28 cellular contexts compared by ENCODE assay signal in the genomic region with DNA sequence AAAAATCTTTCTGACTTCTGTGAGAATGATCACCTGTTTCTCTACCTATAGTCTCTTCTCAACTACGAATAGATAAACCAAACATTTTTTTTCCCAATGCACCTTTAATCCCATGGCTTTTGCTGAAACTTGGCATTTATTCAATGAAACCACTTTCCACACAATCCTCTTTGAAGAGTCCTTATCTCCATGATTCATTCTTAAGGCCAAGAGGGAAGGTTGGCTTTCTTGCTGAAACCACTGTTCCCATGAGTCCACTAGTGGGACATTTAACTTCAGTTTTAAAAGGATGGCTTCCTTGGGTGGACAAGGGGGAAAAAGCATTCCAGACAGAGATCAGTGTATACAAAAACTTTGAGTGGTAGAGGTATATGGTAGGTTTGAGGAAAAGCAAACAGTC.
"Had no signal": no experiment of that assay in that cellular context is flagged by ENCODE, and none has a peak within 500 bp of the region (broad histone marks: within the 10 kb centered on the region; RNA-seq: fewer than 3 reads in every experiment).

No MANE protein-coding gene starts in this region.

- H3K9me3 ChIP-seq: esophagus muscularis mucosa, heart right ventricle, neutrophil, pancreas, right lobe of liver, thoracic aorta, tibial nerve, upper lobe of left lung had no signal

- H3K27ac Mint-ChIP-seq: immature natural killer cell; memory B cell; natural killer cell; stimulated activated naive B cell treated with anti-CD40 and anti-IgM and Interleukin-4, amounts not matched to agents 10 μg/mL and 1 μg/mL and 100 μg/mL, for 72 hours; stimulated activated naive CD8-positive, alpha-beta T cell treated with anti-CD3 and anti-CD28 coated beads, Interleukin-15, Interleukin-2, amounts not matched to agents 100 ng/mL and 50 ng/mL, for 24 hours had no signal

- DNase-seq: dermis blood vessel endothelial cell; effector memory CD4-positive, alpha-beta T cell; foreskin melanocyte; glutamatergic neuron; heart right ventricle; hypothalamus; immature natural killer cell; natural killer cell; pancreas; retina; right lobe of liver; small intestine; stimulated activated CD4-positive, alpha-beta T cell treated with anti-CD3 and anti-CD28 coated beads, Interleukin-15, amount 100 ng/mL, for 24 hours; stimulated activated CD4-positive, alpha-beta T cell treated with anti-CD3 and anti-CD28 coated beads, Interleukin-2, amount 100 ng/mL, for 48 hours; stimulated activated naive B cell treated with anti-CD40 and anti-IgM and Interleukin-4, amounts not matched to agents 10 μg/mL and 1 μg/mL and 100 μg/mL, for 72 hours; upper lobe of left lung had no signal

- H3K4me3 ChIP-seq: coronary artery, esophagus muscularis mucosa, heart right ventricle, lung, pancreas, right lobe of liver, thoracic aorta, tibial nerve, upper lobe of left lung had no signal

- H3K36me3 Mint-ChIP-seq: immature natural killer cell; memory B cell; natural killer cell; stimulated activated naive B cell treated with anti-CD40 and anti-IgM and Interleukin-4, amounts not matched to agents 10 μg/mL and 1 μg/mL and 100 μg/mL, for 72 hours had no signal

- ATAC-seq: heart right ventricle; natural killer cell; pancreas; right lobe of liver; stimulated activated naive B cell treated with anti-CD40 and anti-IgM and Interleukin-4, amounts not matched to agents 10 μg/mL and 1 μg/mL and 100 μg/mL, for 72 hours had no signal

- H3K27me3 ChIP-seq: esophagus muscularis mucosa, heart right ventricle, neutrophil, pancreas, right lobe of liver, tibial nerve, upper lobe of left lung had no signal

- H3K4me1 ChIP-seq: esophagus muscularis mucosa, heart right ventricle, right lobe of liver, tibial nerve, upper lobe of left lung had no signal

- H3K36me3 ChIP-seq: esophagus muscularis mucosa, heart right ventricle, neutrophil, pancreas, right lobe of liver, thoracic aorta, tibial nerve, upper lobe of left lung had no signal

- H3K4me3 Mint-ChIP-seq: immature natural killer cell; memory B cell; natural killer cell; neural crest cell; stimulated activated naive B cell treated with anti-CD40 and anti-IgM and Interleukin-4, amounts not matched to agents 10 μg/mL and 1 μg/mL and 100 μg/mL, for 72 hours; stimulated activated naive CD8-positive, alpha-beta T cell treated with anti-CD3 and anti-CD28 coated beads, Interleukin-15, Interleukin-2, amounts not matched to agents 100 ng/mL and 50 ng/mL, for 24 hours had no signal

- H3K4me1 Mint-ChIP-seq: immature natural killer cell; memory B cell; neural crest cell; stimulated activated naive B cell treated with anti-CD40 and anti-IgM and Interleukin-4, amounts not matched to agents 10 μg/mL and 1 μg/mL and 100 μg/mL, for 72 hours had no signal

- H3K9me3 Mint-ChIP-seq: immature natural killer cell; memory B cell; natural killer cell; neural crest cell; stimulated activated naive B cell treated with anti-CD40 and anti-IgM and Interleukin-4, amounts not matched to agents 10 μg/mL and 1 μg/mL and 100 μg/mL, for 72 hours; stimulated activated naive CD8-positive, alpha-beta T cell treated with anti-CD3 and anti-CD28 coated beads, Interleukin-15, Interleukin-2, amounts not matched to agents 100 ng/mL and 50 ng/mL, for 24 hours had no signal

- H3K27ac ChIP-seq: coronary artery, esophagus muscularis mucosa, heart right ventricle, neutrophil, pancreas, right lobe of liver, thoracic aorta, tibial nerve, upper lobe of left lung had no signal

- FAIRE-seq: endothelial cell of umbilical vein, keratinocyte, pancreas, small intestine, urothelium cell line had no signal
